ENCODE assay signal across 8 cellular contexts in genomic region chrX:48761674-48762471, GRCh38. TPM values are rescaled to one million over a fixed set of nuclear protein-coding genes. Genes with fewer than 3 reads are reported as not detected.
DNase-seq lines count a peak whose midpoint lies in the region; ATAC-seq, FAIRE-seq and TF ChIP-seq lines count a peak whose summit lies in the region.
"Had no signal": no experiment of that assay in that cellular context is flagged by ENCODE, and none has a peak within 500 bp of the region (broad histone marks: within the 10 kb centered on the region; RNA-seq: fewer than 3 reads in every experiment).

GLOD5 (plus strand) TSS chrX:48761747; CDS start chrX:48761791, 44 bp downstream.

- no peaks in the 10 kb centered on the region for H3K36me3 ChIP-seq in aorta (ENCODE audit: control insufficient read depth in 1 of 2, insufficient read depth in 2 of 2, low read length in 1 of 2)
- H3K36me3 ChIP-seq: SJCRH30 had no signal

- peaks cover 15% of the 10 kb centered on the region for H3K27me3 Mint-ChIP-seq in nephron progenitor cell (ENCODE audit: low read depth, poor library complexity)

- WGBS in aorta, 2 donors: 47 to 53% methylated on average over 11 to 12 of the region's 12 CpGs

- intact Hi-C loops in aorta (cut with DNase I): no loop called here

- TF ChIP-seq CTCF in nephron progenitor cell (IDR thresholded peaks at IDR 0.05): no peak

- peak; percentile 53 for FAIRE-seq in GM19239 (lab: Jason Lieb, UNC)

- no peaks in the 10 kb centered on the region for H3K27me3 ChIP-seq in aorta (ENCODE audit: control insufficient read depth in 1 of 2, insufficient read depth in 2 of 2, low read length in 1 of 2)
- H3K27me3 ChIP-seq: SJCRH30 had no signal

- H3K27ac Mint-ChIP-seq in nephron progenitor cell: no peak within 1 kb of the TSS

- H3K9me3 Mint-ChIP-seq in nephron progenitor cell: peaks cover 50% of the 10 kb centered on the region

- in situ Hi-C loops in T47D (cut with HindIII; ENCODE audit: low pct_unique_long_range_greater_than_20kb, low sequenced_read_pairs): no loop called here

- H3K4me3 ChIP-seq in aorta (ENCODE audit: low read length in 2 of 2): no peak within 1 kb of the TSS
- H3K4me3 ChIP-seq: SJCRH30 had no signal

- no peaks in the 10 kb centered on the region for H3K9me3 ChIP-seq in aorta (ENCODE audit: control insufficient read depth, low read length)
- H3K9me3 ChIP-seq: SJCRH30 had no signal

- H3K36me3 Mint-ChIP-seq in nephron progenitor cell (ENCODE audit: low read depth): no peaks in the 10 kb centered on the region

- no peak within 1 kb of the TSS for H3K27ac ChIP-seq in aorta (ENCODE audit: low read depth in 1 of 2, low read length in 2 of 2)
- H3K27ac ChIP-seq: SJCRH30 had no signal

- DNase-seq in GM19239 (ENCODE audit: insufficient read length, low spot score) (no peak), NCI-H2081 treated with DMSO at 0.1 percent for 48 hours (lab: John Stamatoyannopoulos, UW) (peak; percentile 4), T47D (ENCODE audit: low read depth in 1 of 2, low spot score in 1 of 2) (peak; percentile 59 to 95), nephron progenitor cell (peak; percentile 11), aorta (no peak), occipital lobe (lab: John Stamatoyannopoulos, UW) (no peak)
- no peak for DNase-seq in stimulated activated naive CD4-positive, alpha-beta T cell (lab: John Stamatoyannopoulos, UW)

- no peak within 1 kb of the TSS for H3K4me3 Mint-ChIP-seq in nephron progenitor cell

- H3K4me1 Mint-ChIP-seq in nephron progenitor cell: peaks cover 4% of the 10 kb centered on the region

- no peak for ATAC-seq in aorta (ENCODE audit: low FRiP score)

- H3K4me1 ChIP-seq in aorta (ENCODE audit: control insufficient read depth in 1 of 2, insufficient read depth in 2 of 2, low read length in 2 of 2): no peaks in the 10 kb centered on the region
- H3K4me1 ChIP-seq: SJCRH30 had no signal

RNA-seq across cellular contexts. Expression of gene GLOD5, which starts in this region (rescaled TPM):
- total RNA-seq in aorta (not detected), occipital lobe (not detected)
- polyA plus RNA-seq in aorta: 1 to 10 TPM in 1 of 2 donors, not detected in 1; 5.3 TPM
- total RNA-seq: SJCRH30 had no signal

Comparison
In these comparisons a context has a peak if more than half of its experiments do, and no peak if none do; other contexts are left out.
1. DNase-seq: peak in NCI-H2081 treated with DMSO at 0.1 percent for 48 hours (single experiment), T47D (2 of 2) and nephron progenitor cell (single experiment); none in GM19239 (single experiment), aorta (0 of 2), occipital lobe (single experiment) and stimulated activated naive CD4-positive, alpha-beta T cell (0 of 6).